ENCODE assay signal across 28 cellular contexts in the genomic region with DNA sequence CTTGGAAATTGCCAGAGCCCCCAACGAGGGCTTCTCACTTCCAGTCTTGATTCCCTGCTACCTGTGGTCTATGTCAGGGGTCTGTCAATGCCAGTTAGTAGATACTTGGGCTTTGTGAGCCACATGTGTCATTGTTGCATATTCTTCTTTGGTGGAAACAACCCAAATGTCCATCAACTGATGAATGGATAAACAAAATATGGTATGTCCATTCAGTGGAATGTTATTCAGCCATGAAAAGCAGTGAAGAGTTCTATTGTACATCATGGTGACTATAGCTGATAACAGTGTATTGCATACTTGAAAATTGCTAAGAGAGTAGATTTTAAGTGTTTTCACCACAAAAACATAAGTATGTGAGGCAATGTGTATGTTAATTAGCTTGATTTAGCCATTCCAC.
"Had no signal": no experiment of that assay in that cellular context is flagged by ENCODE, and none has a peak within 500 bp of the region (broad histone marks: within the 10 kb centered on the region; RNA-seq: fewer than 3 reads in every experiment).

No MANE protein-coding gene starts in this region.

- H3K27ac ChIP-seq: stomach, suprapubic skin, testis, thoracic aorta, thyroid gland, tibial artery, tibial nerve, transverse colon, upper lobe of left lung, upper lobe of right lung, uterus, vagina had no signal

- H3K4me3 ChIP-seq: stomach, suprapubic skin, testis, thoracic aorta, thyroid gland, tibial artery, tibial nerve, transverse colon, upper lobe of left lung, upper lobe of right lung, uterus, vagina had no signal

- H3K36me3 ChIP-seq: stomach, suprapubic skin, thoracic aorta, thyroid gland, tibial artery, tibial nerve, transverse colon, upper lobe of left lung, upper lobe of right lung, uterus, vagina had no signal

- H3K36me3 Mint-ChIP-seq: stimulated activated effector memory CD8-positive, alpha-beta T cell treated with anti-CD3 and anti-CD28 coated beads, Interleukin-12 subunit alpha, Interleukin-12 subunit beta, amount 100 ng/mL, for 72 hours; stimulated activated memory B cell treated with anti-CD40 and anti-IgM and Interleukin-4, amounts not matched to agents 10 μg/mL and 1 μg/mL and 100 μg/mL, for 72 hours had no signal

- H3K27me3 ChIP-seq: testis, thyroid gland, tibial artery, tibial nerve, upper lobe of left lung, upper lobe of right lung, uterus, vagina had no signal

- H3K4me3 Mint-ChIP-seq: stimulated activated effector memory CD8-positive, alpha-beta T cell treated with anti-CD3 and anti-CD28 coated beads, Interleukin-12 subunit alpha, Interleukin-12 subunit beta, amount 100 ng/mL, for 72 hours; stimulated activated memory B cell treated with anti-CD40 and anti-IgM and Interleukin-4, amounts not matched to agents 10 μg/mL and 1 μg/mL and 100 μg/mL, for 72 hours; stimulated activated naive B cell treated with anti-CD40 and anti-IgM and Interleukin-4, amounts not matched to agents 10 μg/mL and 1 μg/mL and 100 μg/mL, for 72 hours; stimulated activated naive CD8-positive, alpha-beta T cell treated with anti-CD3 and anti-CD28 coated beads, Interleukin-15, amount 100 ng/mL, for 72 hours; stimulated activated naive CD8-positive, alpha-beta T cell treated with anti-CD3 and anti-CD28 coated beads, Interleukin-15, Interleukin-2, amounts not matched to agents 100 ng/mL and 50 ng/mL, for 24 hours; type B pancreatic cell had no signal

- DNase-seq: stimulated activated CD4-positive, alpha-beta T cell treated with anti-CD3 and anti-CD28 coated beads, Interleukin-2, amount 100 ng/mL, for 48 hours; stimulated activated CD4-positive, alpha-beta T cell treated with anti-CD3 and anti-CD28 coated beads, Interleukin-4, amount 100 ng/mL, for 1 hour; stimulated activated CD4-positive, alpha-beta T cell treated with anti-CD3 and anti-CD28 coated beads, Interleukin-4, amount 100 ng/mL, for 24 hours; stimulated activated CD4-positive, alpha-beta T cell treated with anti-CD3 and anti-CD28 coated beads, Interleukin-4, amount 100 ng/mL, for 4 hours; stimulated activated CD8-positive, alpha-beta memory T cell treated with anti-CD3 and anti-CD28 coated beads, Interleukin-4, amount 100 ng/mL, for 48 hours; stimulated activated naive B cell treated with anti-CD40 and anti-IgM and Interleukin-4, amounts not matched to agents 10 μg/mL and 1 μg/mL and 100 μg/mL, for 72 hours; stimulated activated naive CD4-positive, alpha-beta T cell treated with Interleukin-2 at 50 U/mL for 16 hours; stimulated activated naive CD8-positive, alpha-beta T cell treated with anti-CD3 and anti-CD28 coated beads, Interleukin-15, amount 100 ng/mL, for 72 hours; stimulated activated naive CD8-positive, alpha-beta T cell treated with anti-CD3 and anti-CD28 coated beads, Interleukin-15, Interleukin-2, amounts not matched to agents 100 U/mL and 50 U/mL, for 24 hours; stomach; substantia nigra; testis; thyroid gland; tibial artery; transverse colon; trophoblast cell; upper lobe of left lung; upper lobe of right lung; uterus had no signal

- H3K27ac Mint-ChIP-seq: stimulated activated effector memory CD8-positive, alpha-beta T cell treated with anti-CD3 and anti-CD28 coated beads, Interleukin-12 subunit alpha, Interleukin-12 subunit beta, amount 100 ng/mL, for 72 hours; stimulated activated memory B cell treated with anti-CD40 and anti-IgM and Interleukin-4, amounts not matched to agents 10 μg/mL and 1 μg/mL and 100 μg/mL, for 72 hours; stimulated activated naive B cell treated with anti-CD40 and anti-IgM and Interleukin-4, amounts not matched to agents 10 μg/mL and 1 μg/mL and 100 μg/mL, for 72 hours; stimulated activated naive CD8-positive, alpha-beta T cell treated with anti-CD3 and anti-CD28 coated beads, Interleukin-15, Interleukin-2, amounts not matched to agents 100 ng/mL and 50 ng/mL, for 24 hours; type B pancreatic cell had no signal

- H3K9me3 ChIP-seq: testis, thoracic aorta, thyroid gland, transverse colon, upper lobe of left lung, upper lobe of right lung, uterus, vagina had no signal

- FAIRE-seq: urothelium cell line had no signal

- ATAC-seq: stimulated activated effector memory CD8-positive, alpha-beta T cell treated with anti-CD3 and anti-CD28 coated beads, Interleukin-12 subunit alpha, Interleukin-12 subunit beta, amount 100 ng/mL, for 72 hours; stimulated activated memory B cell treated with anti-CD40 and anti-IgM and Interleukin-4, amounts not matched to agents 10 μg/mL and 1 μg/mL and 100 μg/mL, for 72 hours; stimulated activated naive B cell treated with anti-CD40 and anti-IgM and Interleukin-4, amounts not matched to agents 10 μg/mL and 1 μg/mL and 100 μg/mL, for 72 hours; stimulated activated naive CD8-positive, alpha-beta T cell treated with anti-CD3 and anti-CD28 coated beads, Interleukin-15, amount 100 ng/mL, for 72 hours; stimulated activated naive CD8-positive, alpha-beta T cell treated with anti-CD3 and anti-CD28 coated beads, Interleukin-15, Interleukin-2, amounts not matched to agents 100 U/mL and 50 U/mL, for 24 hours; upper lobe of right lung had no signal

- H3K4me1 ChIP-seq: stomach, testis, thyroid gland, tibial artery, upper lobe of left lung, upper lobe of right lung, uterus had no signal
